ENCODE assay signal across 8 cellular contexts in genomic region chr12:30753761-30754382, GRCh38. TPM values are rescaled to one million over a fixed set of nuclear protein-coding genes. Genes with fewer than 3 reads are reported as not detected.
DNase-seq lines count a peak whose midpoint lies in the region; ATAC-seq, FAIRE-seq and TF ChIP-seq lines count a peak whose summit lies in the region.

No MANE protein-coding gene starts in this region.

- POLR2A ChIA-PET in AG04450 (lab: Yijun Ruan, JAX): interaction anchor here (0.7 to 1.7 kb wide), 3 partner anchors 35 to 43 kb away, joined by 3 to 9 read pairs (median 4); no protein-coding TSS in a partner anchor

- peak overlapping the region; percentile 31 for H3K27ac ChIP-seq in AG04450 (ENCODE audit: low read depth, low read length)
- no peak overlapping the region for H3K27ac ChIP-seq in neutrophil

- TF ChIP-seq CTCF in AG04450 (IDR thresholded peaks at IDR 0.05; ENCODE audit: low read depth, low read length) (no peak), epithelial cell of proximal tubule (conservative IDR thresholded peaks at IDR 0.05; ENCODE audit: low read depth, low read length) (no peak), neutrophil (IDR thresholded peaks at IDR 0.05) (no peak)

- H3K36me3 ChIP-seq in neutrophil: no peaks in the 10 kb centered on the region

- no peaks in the 10 kb centered on the region for H3K9me3 ChIP-seq in AG04450 (ENCODE audit: control insufficient read depth, insufficient read depth, low read length)
- H3K9me3 ChIP-seq in neutrophil: no peaks in the 10 kb centered on the region

- H3K4me3 ChIP-seq in AG04450 (ENCODE audit: low read depth, low read length): peak overlapping the region; percentile 84
- peak overlapping the region; percentile 65 for H3K4me3 ChIP-seq in epithelial cell of proximal tubule (ENCODE audit: low read depth, low read length)
- peak overlapping the region; percentile 61 to 87 for H3K4me3 ChIP-seq in neutrophil (ENCODE audit: low read depth in 1 of 2, low read length in 1 of 2)

- H3K4me1 ChIP-seq in neutrophil (ENCODE audit: control insufficient read depth in 1 of 2, insufficient read depth in 1 of 2, low read depth in 1 of 2, low read length in 1 of 2): peaks cover 12 to 13% of the 10 kb centered on the region in 2 experiments

- CTCF ChIA-PET in AG04450 (lab: Charles Lee): interaction anchor here (0.8 to 2.0 kb wide), 10 partner anchors 9 to 313 kb away, joined by 3 to 19 read pairs (median 4); no protein-coding TSS in a partner anchor

- no peak for ATAC-seq in HG03460 (IDR thresholded peaks at IDR 0.05; ENCODE audit: unreplicated experiment)
- no peak for ATAC-seq in HG02981 (IDR thresholded peaks at IDR 0.05; ENCODE audit: unreplicated experiment)
- no peak for ATAC-seq in activated CD4-positive, CD25-positive, alpha-beta regulatory T cell treated with anti-CD3 and anti-CD28 coated beads, Interleukin-2, amount 50 U/mL, for 24 hours

- DNase-seq in AG04450 (ENCODE audit: low read depth, low spot score) (no peak), GM18507 (ENCODE audit: extremely low spot score, insufficient read length, low read depth) (no peak), SHP77 treated with DMSO at 0.1 percent for 48 hours (lab: John Stamatoyannopoulos, UW) (peak; percentile 56), epithelial cell of proximal tubule (ENCODE audit: low read depth) (no peak)

- FAIRE-seq in GM18507 (lab: Jason Lieb, UNC): peak; percentile 62

- H3K27me3 ChIP-seq in AG04450 (ENCODE audit: control insufficient read depth, insufficient read depth, low read length) (no peaks in the 10 kb centered on the region), neutrophil (peaks cover 25% of the 10 kb centered on the region)

RNA-seq across cellular contexts. Expression of gene CAPRIN2, which starts 0.9 kb away (rescaled TPM):
- 13.7 and 15.6 TPM in 2 replicates for polyA plus RNA-seq in AG04450 (2011; rRNA removed)
- 10.2 and 16.6 TPM in 2 replicates for polyA minus RNA-seq in AG04450 (2011; rRNA and poly(A)+ RNA removed)
- total RNA-seq in epithelial cell of proximal tubule: 19.8 and 22.7 TPM in 2 replicates

RNA-seq across cellular contexts. Expression of gene IPO8, which starts 58.2 kb away (rescaled TPM):
- polyA plus RNA-seq in AG04450 (2011; rRNA removed): 19.6 and 21.2 TPM in 2 replicates
- 40.3 and 59.7 TPM in 2 replicates for polyA minus RNA-seq in AG04450 (2011; rRNA and poly(A)+ RNA removed)
- 12.5 and 15.0 TPM in 2 replicates for total RNA-seq in epithelial cell of proximal tubule
